In the genomic region with DNA sequence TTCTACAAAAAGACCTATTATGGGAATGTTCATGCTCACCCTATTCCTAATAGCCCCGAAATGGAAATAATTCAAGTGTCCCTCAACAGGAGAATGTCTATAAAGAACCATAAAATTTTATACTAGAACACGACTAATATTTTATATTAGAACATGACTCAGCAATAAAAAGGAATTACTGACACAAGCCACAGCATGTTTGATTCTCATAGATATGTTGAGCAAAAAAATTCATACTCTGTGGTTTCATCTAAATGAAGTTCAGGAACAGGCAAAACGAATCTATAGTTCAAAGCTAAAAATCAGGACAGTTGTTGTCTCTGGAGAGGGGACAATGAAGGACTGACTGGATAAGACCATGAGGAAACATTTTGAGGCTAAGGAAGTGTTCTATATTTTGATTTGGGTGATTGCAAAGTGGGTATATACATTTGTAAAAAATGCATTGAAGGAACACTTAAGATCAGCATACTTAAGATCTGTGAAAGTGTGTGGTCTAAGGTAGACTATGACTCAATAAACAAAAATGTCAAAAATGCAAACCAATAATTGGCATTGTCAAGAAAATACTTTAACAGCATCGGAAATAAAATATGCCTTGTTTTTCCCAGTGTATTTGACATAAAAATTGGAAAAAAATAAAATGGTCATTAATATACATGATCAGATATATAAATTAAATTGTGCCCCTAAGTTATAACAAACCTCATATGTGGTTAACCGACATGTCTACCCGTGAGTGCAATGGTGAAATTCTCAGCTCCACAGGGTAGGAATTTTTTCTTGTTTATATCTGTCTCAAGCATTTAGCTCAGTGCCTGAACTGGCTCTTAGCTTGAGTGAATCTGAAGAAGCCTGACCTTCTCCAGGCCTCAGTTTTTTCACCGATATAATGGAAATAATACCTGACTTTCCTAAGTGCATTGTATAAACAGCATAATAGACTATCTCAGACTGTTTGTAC, we compare ENCODE assay signal across 19 cellular contexts.
DNase-seq lines count a peak whose midpoint lies in the region; ATAC-seq, FAIRE-seq and TF ChIP-seq lines count a peak whose summit lies in the region.
"Had no signal": no experiment of that assay in that cellular context is flagged by ENCODE, and none has a peak within 500 bp of the region (broad histone marks: within the 10 kb centered on the region; RNA-seq: fewer than 3 reads in every experiment).

No MANE protein-coding gene starts in this region.

- ATAC-seq in activated CD4-positive, CD25-positive, alpha-beta regulatory T cell treated with anti-CD3 and anti-CD28 coated beads, Interleukin-2, amount 50 U/mL, for 24 hours: no peak
- ATAC-seq: stimulated activated memory B cell treated with anti-CD40 and anti-IgM and Interleukin-4, amounts not matched to agents 10 μg/mL and 1 μg/mL and 100 μg/mL, for 72 hours had no signal

- H3K9ac ChIP-seq in HUES6 (ENCODE audit: low read length) (no peak overlapping the region), keratinocyte (ENCODE audit: control insufficient read depth, extremely low read depth, insufficient read depth, low read length) (peak overlapping the region; percentile 20)
- H3K9ac ChIP-seq: GM23248, neural progenitor cell had no signal

- no peaks in the 10 kb centered on the region for H3K36me3 Mint-ChIP-seq in activated naive CD4-positive, alpha-beta T cell treated with anti-CD3 and anti-CD28 coated beads, Interleukin-2, amount 10 ng/mL, durations not matched to agents 7 days and 5 days
- no peaks in the 10 kb centered on the region for H3K36me3 Mint-ChIP-seq in osteocyte (ENCODE audit: unreplicated experiment)
- H3K36me3 Mint-ChIP-seq: neural progenitor cell; stimulated activated memory B cell treated with anti-CD40 and anti-IgM and Interleukin-4, amounts not matched to agents 10 μg/mL and 1 μg/mL and 100 μg/mL, for 72 hours had no signal

- no peaks in the 10 kb centered on the region for H3K36me3 ChIP-seq in HUES6 (ENCODE audit: control insufficient read depth, insufficient read depth, low read length)
- no peaks in the 10 kb centered on the region for H3K36me3 ChIP-seq in keratinocyte (ENCODE audit: control insufficient read depth in 2 of 2, extremely low read depth in 1 of 2, insufficient read depth in 2 of 2, low read length in 2 of 2)
- H3K36me3 ChIP-seq: neural progenitor cell had no signal

- no peaks in the 10 kb centered on the region for H3K4me1 Mint-ChIP-seq in activated naive CD4-positive, alpha-beta T cell treated with anti-CD3 and anti-CD28 coated beads, Interleukin-2, amount 10 ng/mL, durations not matched to agents 7 days and 5 days
- peaks cover 30% of the 10 kb centered on the region for H3K4me1 Mint-ChIP-seq in osteocyte (ENCODE audit: unreplicated experiment)
- H3K4me1 Mint-ChIP-seq: neural progenitor cell had no signal

- H3K4me1 ChIP-seq in HUES6 (ENCODE audit: control insufficient read depth, insufficient read depth, low read length) (peaks cover 8% of the 10 kb centered on the region; the same call in 1 of the 2 replicates), keratinocyte (ENCODE audit: control insufficient read depth, extremely low read depth, insufficient read depth, low read length) (peaks cover 31% of the 10 kb centered on the region)
- H3K4me1 ChIP-seq: neural progenitor cell had no signal

- H3K9me1 ChIP-seq in keratinocyte (ENCODE audit: control insufficient read depth, extremely low read depth, insufficient read depth, low read length): no peaks in the 10 kb centered on the region

- H4K20me1 ChIP-seq in keratinocyte (ENCODE audit: control insufficient read depth, extremely low read depth, insufficient read depth, low read length): no peaks in the 10 kb centered on the region

- dilution Hi-C loops in keratinocyte (cut with MboI; ENCODE audit: extremely low pct_ligation_motif_present, low sequenced_read_pairs): no loop called here

- no peaks in the 10 kb centered on the region for H3K79me2 ChIP-seq in keratinocyte (ENCODE audit: control insufficient read depth, insufficient read depth, low read length)

- no peak overlapping the region for H3K4me3 Mint-ChIP-seq in activated naive CD4-positive, alpha-beta T cell treated with anti-CD3 and anti-CD28 coated beads, Interleukin-2, amount 10 ng/mL, durations not matched to agents 7 days and 5 days
- no peak overlapping the region for H3K4me3 Mint-ChIP-seq in osteocyte (ENCODE audit: unreplicated experiment)
- H3K4me3 Mint-ChIP-seq: activated T-helper 1 cell treated with anti-CD3 and anti-CD28 coated beads, Interleukin-12 subunit alpha, Interleukin-12 subunit beta, Interleukin-2, Interleukin-4 antibody, amounts not matched to agents 30 ng/mL and 10 ng/mL and 1 ng/mL, durations not matched to agents 14 hours and 24 hours and 36 hours; neural progenitor cell; stimulated activated memory B cell treated with anti-CD40 and anti-IgM and Interleukin-4, amounts not matched to agents 10 μg/mL and 1 μg/mL and 100 μg/mL, for 72 hours had no signal

- H2AFZ ChIP-seq in keratinocyte (ENCODE audit: control insufficient read depth, low read length): peak overlapping the region; percentile 62
- H2AFZ ChIP-seq: GM23248, neural progenitor cell had no signal

- peak; percentile 40 for DNase-seq in A172 (ENCODE audit: low spot score)
- peak; percentile 50 for DNase-seq in astrocyte of the cerebellum (ENCODE audit: low read depth)
- DNase-seq in keratinocyte (ENCODE audit: low read depth, low spot score): no peak
- no peak for DNase-seq in activated naive CD4-positive, alpha-beta T cell treated with anti-CD3 and anti-CD28 coated beads, Interleukin-2, amount 10 ng/mL, durations not matched to agents 7 days and 5 days
- no peak for DNase-seq in T-helper 2 cell
- no peak for DNase-seq in osteocyte (ENCODE audit: extremely low spot score, unreplicated experiment)
- DNase-seq: activated CD4-positive, CD25-positive, alpha-beta regulatory T cell; DND-41; GM23248; hippocampal formation; NCI-H1048; NCI-H2081; NCI-H510A treated with DMSO at 0.1 percent for 48 hours; SHP77 had no signal

- H3K27me3 ChIP-seq in HUES6 (ENCODE audit: control insufficient read depth, insufficient read depth, low read length) (no peaks in the 10 kb centered on the region), keratinocyte (ENCODE audit: control insufficient read depth, extremely low read depth, insufficient read depth, low read length) (no peaks in the 10 kb centered on the region)
- H3K27me3 ChIP-seq: neural progenitor cell had no signal

- no peak for TF ChIP-seq CTCF in astrocyte of the cerebellum (IDR thresholded peaks at IDR 0.05; ENCODE audit: low read depth, low read length, missing control alignments)
- TF ChIP-seq CTCF in keratinocyte (optimal IDR thresholded peaks at IDR 0.05 in 1 of 3, IDR thresholded peaks at IDR 0.05 in 1 of 3, conservative IDR thresholded peaks at IDR 0.05 in 1 of 3; ENCODE audit: extremely low read depth in 1 of 3, insufficient read depth in 2 of 3, low read length in 3 of 3): no peak
- no peak for TF ChIP-seq CTCF in osteocyte (IDR thresholded peaks at IDR 0.05)

- peak; percentile 60 for FAIRE-seq in keratinocyte (lab: Jason Lieb, UNC)

- H3K27ac ChIP-seq in HUES6 (ENCODE audit: low read depth, low read length): peak overlapping the region; percentile 14; the same call in 1 of the 2 replicates
- H3K27ac ChIP-seq in keratinocyte (ENCODE audit: control insufficient read depth, insufficient read depth, low read length): peak overlapping the region; percentile 70
- H3K27ac ChIP-seq: GM23248, neural progenitor cell had no signal

- no peak overlapping the region for H3K4me3 ChIP-seq in HUES6 (ENCODE audit: low read depth, low read length)
- H3K4me3 ChIP-seq in astrocyte of the cerebellum (ENCODE audit: low read depth, low read length): no peak overlapping the region
- peak overlapping the region in 2 of 3 experiments; percentile 22 to 26 for H3K4me3 ChIP-seq in keratinocyte (ENCODE audit: control insufficient read depth in 2 of 3, extremely low read depth in 1 of 3, insufficient read depth in 2 of 3, low read depth in 1 of 3, low read length in 3 of 3)
- H3K4me3 ChIP-seq: GM23248, neural progenitor cell had no signal

- no peak overlapping the region for H3K27ac Mint-ChIP-seq in activated naive CD4-positive, alpha-beta T cell treated with anti-CD3 and anti-CD28 coated beads, Interleukin-2, amount 10 ng/mL, durations not matched to agents 7 days and 5 days
- H3K27ac Mint-ChIP-seq in osteocyte (ENCODE audit: unreplicated experiment): no peak overlapping the region
- H3K27ac Mint-ChIP-seq: activated T-helper 1 cell treated with anti-CD3 and anti-CD28 coated beads, Interleukin-12 subunit alpha, Interleukin-12 subunit beta, Interleukin-2, Interleukin-4 antibody, amounts not matched to agents 30 ng/mL and 10 ng/mL and 1 ng/mL, durations not matched to agents 14 hours and 24 hours and 36 hours; neural progenitor cell; stimulated activated memory B cell treated with anti-CD40 and anti-IgM and Interleukin-4, amounts not matched to agents 10 μg/mL and 1 μg/mL and 100 μg/mL, for 72 hours had no signal

- H3K4me2 ChIP-seq in keratinocyte (ENCODE audit: control insufficient read depth, extremely low read depth, insufficient read depth, low read depth, low read length): peak overlapping the region; percentile 77
- H3K4me2 ChIP-seq: neural progenitor cell had no signal

- H3K9me3 Mint-ChIP-seq in activated naive CD4-positive, alpha-beta T cell treated with anti-CD3 and anti-CD28 coated beads, Interleukin-2, amount 10 ng/mL, durations not matched to agents 7 days and 5 days: peaks cover 2% of the 10 kb centered on the region
- no peaks in the 10 kb centered on the region for H3K9me3 Mint-ChIP-seq in osteocyte (ENCODE audit: unreplicated experiment)
- H3K9me3 Mint-ChIP-seq: activated T-helper 1 cell treated with anti-CD3 and anti-CD28 coated beads, Interleukin-12 subunit alpha, Interleukin-12 subunit beta, Interleukin-2, Interleukin-4 antibody, amounts not matched to agents 30 ng/mL and 10 ng/mL and 1 ng/mL, durations not matched to agents 14 hours and 24 hours and 36 hours; neural progenitor cell; stimulated activated memory B cell treated with anti-CD40 and anti-IgM and Interleukin-4, amounts not matched to agents 10 μg/mL and 1 μg/mL and 100 μg/mL, for 72 hours had no signal

- no peaks in the 10 kb centered on the region for H3K27me3 Mint-ChIP-seq in activated naive CD4-positive, alpha-beta T cell treated with anti-CD3 and anti-CD28 coated beads, Interleukin-2, amount 10 ng/mL, durations not matched to agents 7 days and 5 days
- no peaks in the 10 kb centered on the region for H3K27me3 Mint-ChIP-seq in osteocyte (ENCODE audit: unreplicated experiment)
- H3K27me3 Mint-ChIP-seq: stimulated activated memory B cell treated with anti-CD40 and anti-IgM and Interleukin-4, amounts not matched to agents 10 μg/mL and 1 μg/mL and 100 μg/mL, for 72 hours had no signal

- CTCF ChIA-PET in activated naive CD4-positive, alpha-beta T cell treated with anti-CD3 and anti-CD28 coated beads, Interleukin-2, amount 10 ng/mL, durations not matched to agents 7 days and 5 days (lab: Charles Lee): no interaction called here

- in situ Hi-C loops in astrocyte of the cerebellum (cut with HindIII; ENCODE audit: low sequenced_read_pairs): no loop called here

- no peaks in the 10 kb centered on the region for H3K9me3 ChIP-seq in HUES6 (ENCODE audit: control insufficient read depth, insufficient read depth, low read depth, low read length)
- H3K9me3 ChIP-seq in keratinocyte (ENCODE audit: control insufficient read depth, low read depth, low read length): no peaks in the 10 kb centered on the region

Comparison
In these comparisons a context has a peak if more than half of its experiments do, and no peak if none do; other contexts are left out.
1. DNase-seq: peak in A172 (single experiment) and astrocyte of the cerebellum (single experiment); none in keratinocyte (single experiment), activated naive CD4-positive, alpha-beta T cell treated with anti-CD3 and anti-CD28 coated beads, Interleukin-2, amount 10 ng/mL, durations not matched to agents 7 days and 5 days (single experiment), T-helper 2 cell (0 of 5) and osteocyte (single experiment).
2. H3K4me3 ChIP-seq: peak in keratinocyte (2 of 3); none in HUES6 (single experiment) and astrocyte of the cerebellum (single experiment).